Comparison of ENCODE assay signal across 8 cellular contexts in genomic region chr2:226799976-226800940, GRCh38. TPM values are rescaled to one million over a fixed set of nuclear protein-coding genes. Genes with fewer than 3 reads are reported as not detected.
A peak's percentile ranks its signal among the peaks of the same experiment; 100 is the strongest.
DNase-seq lines count a peak whose midpoint lies in the region; ATAC-seq, FAIRE-seq and TF ChIP-seq lines count a peak whose summit lies in the region.

No MANE protein-coding gene starts in this region.

- no peaks in the 10 kb centered on the region for H4K20me1 ChIP-seq in fibroblast of lung (ENCODE audit: control insufficient read depth, extremely low read depth, insufficient read depth, low read length)

- H3K9me3 ChIP-seq in T-helper 17 cell (ENCODE audit: control insufficient read depth, low read length, poor library complexity, severe bottlenecking) (no peaks in the 10 kb centered on the region), fibroblast of lung (ENCODE audit: control insufficient read depth, insufficient read depth, low read depth, low read length) (no peaks in the 10 kb centered on the region)

- peaks cover 56% of the 10 kb centered on the region for H3K79me2 ChIP-seq in fibroblast of lung (ENCODE audit: control insufficient read depth, insufficient read depth, low read length)

- no peak for ATAC-seq in activated T-cell treated with anti-CD3 and anti-CD28 coated beads, Interleukin-2, amount 50 U/mL, for 4 hours
- ATAC-seq in T-helper 17 cell (no peak), HG03159 (IDR thresholded peaks at IDR 0.05; ENCODE audit: unreplicated experiment) (no peak)

- H3K4me1 ChIP-seq in fibroblast of lung (ENCODE audit: control insufficient read depth, extremely low read depth, insufficient read depth, low read length) = peaks cover 7% of the 10 kb centered on the region

- H3K27ac ChIP-seq in fibroblast of lung (ENCODE audit: insufficient read depth, low read length) = peak overlapping the region; percentile 85

- FAIRE-seq in D721Med (lab: Jason Lieb, UNC) = no peak

- H3K4me3 ChIP-seq in fibroblast of lung (replicated peaks in 1 of 4; ENCODE audit: control extremely low read depth in 1 of 4, insufficient read depth in 1 of 4, low read depth in 3 of 4, low read length in 4 of 4) = peak overlapping the region; percentile 40 to 69 (median 53)

- peak overlapping the region; percentile 14 for H2AFZ ChIP-seq in fibroblast of lung (ENCODE audit: low read length)

- H3K9ac ChIP-seq in fibroblast of lung (ENCODE audit: insufficient read depth, low read length) = peak overlapping the region; percentile 63

- H3K27me3 Mint-ChIP-seq in activated T-cell treated with anti-CD3 and anti-CD28 coated beads, Interleukin-2, amount 50 U/mL, for 4 hours (ENCODE audit: low read depth) = peaks cover 9% of the 10 kb centered on the region
- H3K27me3 Mint-ChIP-seq in T-helper 17 cell = peaks cover 32% of the 10 kb centered on the region
- H3K27me3 Mint-ChIP-seq in nephron progenitor cell (ENCODE audit: low read depth, poor library complexity) = peaks cover 8% of the 10 kb centered on the region

- no peaks in the 10 kb centered on the region for H3K9me3 Mint-ChIP-seq in activated T-cell treated with anti-CD3 and anti-CD28 coated beads, Interleukin-2, amount 50 U/mL, for 4 hours
- peaks cover 10% of the 10 kb centered on the region for H3K9me3 Mint-ChIP-seq in nephron progenitor cell

- peaks cover 21% of the 10 kb centered on the region for H3K36me3 ChIP-seq in fibroblast of lung (ENCODE audit: control insufficient read depth, insufficient read depth, low read length)

- TF ChIP-seq CTCF in fibroblast of lung (conservative IDR thresholded peaks at IDR 0.05 in 1 of 2, IDR thresholded peaks at IDR 0.05 in 1 of 2; ENCODE audit: low read depth in 1 of 2, low read length in 2 of 2) (peak in 1 of 2 donors; percentile 23), nephron progenitor cell (IDR thresholded peaks at IDR 0.05) (no peak), D721Med (IDR thresholded peaks at IDR 0.05; ENCODE audit: insufficient read depth, missing control alignments) (no peak)

- peaks cover 27% of the 10 kb centered on the region for H3K4me1 Mint-ChIP-seq in activated T-cell treated with anti-CD3 and anti-CD28 coated beads, Interleukin-2, amount 50 U/mL, for 4 hours (ENCODE audit: low read depth)
- H3K4me1 Mint-ChIP-seq in T-helper 17 cell = peaks cover 18% of the 10 kb centered on the region
- H3K4me1 Mint-ChIP-seq in nephron progenitor cell = peaks cover 23% of the 10 kb centered on the region

- H3K4me2 ChIP-seq in fibroblast of lung (ENCODE audit: extremely low read depth, insufficient read depth, low read length) = peak overlapping the region; percentile 91

- peak overlapping the region; percentile 82 for H3K4me3 Mint-ChIP-seq in activated T-cell treated with anti-CD3 and anti-CD28 coated beads, Interleukin-2, amount 50 U/mL, for 4 hours
- H3K4me3 Mint-ChIP-seq in T-helper 17 cell (peak overlapping the region; percentile 88), nephron progenitor cell (peak overlapping the region; percentile 95)

- no peaks in the 10 kb centered on the region for H3K27me3 ChIP-seq in fibroblast of lung (ENCODE audit: control insufficient read depth, insufficient read depth, low read length)

- peak overlapping the region; percentile 34 for H3K27ac Mint-ChIP-seq in T-helper 17 cell
- H3K27ac Mint-ChIP-seq in nephron progenitor cell = peak overlapping the region; percentile 66

- no peaks in the 10 kb centered on the region for H3K36me3 Mint-ChIP-seq in activated T-cell treated with anti-CD3 and anti-CD28 coated beads, Interleukin-2, amount 50 U/mL, for 4 hours (ENCODE audit: insufficient read depth)
- H3K36me3 Mint-ChIP-seq in T-helper 17 cell (ENCODE audit: low read depth) (peaks cover 2% of the 10 kb centered on the region), nephron progenitor cell (ENCODE audit: low read depth) (peaks cover 23% of the 10 kb centered on the region)

- no peak for DNase-seq in activated T-cell treated with anti-CD3 and anti-CD28 coated beads, Interleukin-2, amount 50 U/mL, for 4 hours
- DNase-seq in activated T-cell treated with anti-CD3 and anti-CD28 coated beads for 4 hours (no peak), T-helper 17 cell (no peak), fibroblast of lung (ENCODE audit: low read depth in 2 of 2) (peak; percentile 34 to 41), nephron progenitor cell (peak; percentile 12), D721Med (ENCODE audit: insufficient read length, low spot score) (no peak), HCEC 1CT (no peak)

RNA-seq across cellular contexts. Expression of gene IRS1, which starts 0.6 kb away (rescaled TPM):
- 1 to 10 TPM; 3.9 to 4.6 (median 4.6) TPM for total RNA-seq in activated T-cell treated with anti-CD3 and anti-CD28 coated beads, Interleukin-2, amount 50 U/mL, for 4 hours
- 1 to 10 TPM in 1 of 2 donors, under 1 TPM in 1; 0.90 to 6.2 TPM for total RNA-seq in T-helper 17 cell
- 18.7 and 29.1 TPM in 2 replicates for total RNA-seq in fibroblast of lung
- 14.3 and 24.0 TPM in 2 replicates for polyA plus RNA-seq in fibroblast of lung
- 21.3 and 33.3 TPM in 2 replicates for polyA plus RNA-seq in fibroblast of lung (2012)
- 40.7 and 72.5 TPM in 2 replicates for polyA minus RNA-seq in fibroblast of lung (ENCODE audit: low replicate concordance)

RNA-seq across cellular contexts. Expression of gene RHBDD1, which starts 35.6 kb away (rescaled TPM):
- 10 to 100 TPM; 37.9 to 40.0 (median 38.7) TPM for total RNA-seq in activated T-cell treated with anti-CD3 and anti-CD28 coated beads, Interleukin-2, amount 50 U/mL, for 4 hours
- 10 to 100 TPM; 41.5 to 42.0 TPM for total RNA-seq in T-helper 17 cell
- total RNA-seq in fibroblast of lung = 39.8 and 85.4 TPM in 2 replicates
- 28.4 and 31.5 TPM in 2 replicates for polyA plus RNA-seq in fibroblast of lung
- 16.6 and 18.1 TPM in 2 replicates for polyA plus RNA-seq in fibroblast of lung (2012)
- 36.1 and 53.4 TPM in 2 replicates for polyA minus RNA-seq in fibroblast of lung (ENCODE audit: low replicate concordance)

Comparison
In these comparisons a context has a peak if more than half of its experiments do, and no peak if none do; other contexts are left out.
1. DNase-seq: peak in fibroblast of lung (2 of 2) and nephron progenitor cell (single experiment); none in activated T-cell treated with anti-CD3 and anti-CD28 coated beads, Interleukin-2, amount 50 U/mL, for 4 hours (single experiment), activated T-cell treated with anti-CD3 and anti-CD28 coated beads for 4 hours (single experiment), T-helper 17 cell (0 of 3), D721Med (single experiment) and HCEC 1CT (single experiment).
2. Peak in every context shown above with its lines, with median percentiles within 50 percentile points of each other: H3K4me3 Mint-ChIP-seq.